In genomic region chr10:43649149-43649523, GRCh38 we compare ENCODE assay signal across 8 cellular contexts. TPM values are rescaled to one million over a fixed set of nuclear protein-coding genes. Genes with fewer than 3 reads are reported as not detected.
DNase-seq lines count a peak whose midpoint lies in the region; ATAC-seq and TF ChIP-seq lines count a peak whose summit lies in the region.

No MANE protein-coding gene starts in this region.

- POLR2A ChIA-PET in activated CD4-positive, alpha-beta memory T cell treated with anti-CD3 and anti-CD28 coated beads for 36 hours (lab: Charles Lee): interaction anchor here (0.8 to 1.2 kb wide), 2 partner anchors 41 to 53 kb away, joined by 3 read pairs; no protein-coding TSS in a partner anchor

- H3K27me3 Mint-ChIP-seq in activated CD4-positive, alpha-beta memory T cell treated with anti-CD3 and anti-CD28 coated beads for 36 hours: peaks cover 6% of the 10 kb centered on the region

- no peak for DNase-seq in activated CD4-positive, alpha-beta memory T cell treated with anti-CD3 and anti-CD28 coated beads for 36 hours
- no peak for DNase-seq in left ventricle myocardium inferior
- DNase-seq in COLO829 (ENCODE audit: low spot score): no peak
- DNase-seq in LoVo (ENCODE audit: low spot score): no peak

- CTCF ChIA-PET in activated CD4-positive, alpha-beta memory T cell treated with anti-CD3 and anti-CD28 coated beads for 36 hours (lab: Charles Lee): interaction anchor here (0.9 to 2.2 kb wide), 4 partner anchors 21 to 544 kb away, joined by 3 to 9 read pairs (median 3); no protein-coding TSS in a partner anchor

- H3K4me3 ChIP-seq in BLaER1: peak overlapping the region; percentile 91
- H3K4me3 ChIP-seq in left ventricle myocardium inferior: peak overlapping the region; percentile 96
- H3K4me3 ChIP-seq in skeletal muscle satellite cell (ENCODE audit: low read length): peak overlapping the region; percentile 93

- peak overlapping the region; percentile 51 for H3K27ac Mint-ChIP-seq in activated CD4-positive, alpha-beta memory T cell treated with anti-CD3 and anti-CD28 coated beads for 36 hours

- peaks cover 14% of the 10 kb centered on the region for H3K4me1 ChIP-seq in BLaER1
- peaks cover 19% of the 10 kb centered on the region for H3K4me1 ChIP-seq in left ventricle myocardium inferior
- H3K4me1 ChIP-seq in skeletal muscle satellite cell (ENCODE audit: control insufficient read depth, insufficient read depth, low read length): peaks cover 9% of the 10 kb centered on the region

- peaks cover 34% of the 10 kb centered on the region for H3K9me3 Mint-ChIP-seq in activated CD4-positive, alpha-beta memory T cell treated with anti-CD3 and anti-CD28 coated beads for 36 hours

- ATAC-seq in HG02610 (IDR thresholded peaks at IDR 0.05; ENCODE audit: unreplicated experiment): peak; percentile 3
- ATAC-seq in GM18907 (IDR thresholded peaks at IDR 0.05; ENCODE audit: unreplicated experiment): no peak

- H3K27ac ChIP-seq in BLaER1 (peak overlapping the region; percentile 100), left ventricle myocardium inferior (replicated peaks) (peak overlapping the region; percentile 92)

- H3K9ac ChIP-seq in BLaER1 (peak overlapping the region; percentile 99), skeletal muscle satellite cell (ENCODE audit: low read depth, low read length) (peak overlapping the region; percentile 97)

- no peak for TF ChIP-seq CTCF in left ventricle myocardium inferior (IDR thresholded peaks at IDR 0.05; ENCODE audit: borderline replicate concordance)

- peak overlapping the region; percentile 76 for H3K4me2 ChIP-seq in BLaER1
- H3K4me2 ChIP-seq in skeletal muscle satellite cell (ENCODE audit: low read length): peak overlapping the region; percentile 93

- H3K9me3 ChIP-seq in BLaER1 (peaks cover 41% of the 10 kb centered on the region), left ventricle myocardium inferior (replicated peaks) (peaks cover 29% of the 10 kb centered on the region), skeletal muscle satellite cell (replicated peaks; ENCODE audit: low read length) (peaks cover 25% of the 10 kb centered on the region)

- intact Hi-C loops in activated CD4-positive, alpha-beta memory T cell treated with anti-CD3 and anti-CD28 coated beads for 36 hours (cut with micrococcal nuclease): loop anchor here (2.0 kb wide), 1 partner anchor 1096 kb away; no protein-coding TSS in a partner anchor
- intact Hi-C loops in left ventricle myocardium inferior (cut with micrococcal nuclease): no loop called here

- H3K36me3 Mint-ChIP-seq in activated CD4-positive, alpha-beta memory T cell treated with anti-CD3 and anti-CD28 coated beads for 36 hours: peaks cover 32% of the 10 kb centered on the region

- H3K4me3 Mint-ChIP-seq in activated CD4-positive, alpha-beta memory T cell treated with anti-CD3 and anti-CD28 coated beads for 36 hours: peak overlapping the region; percentile 84

- H3K27me3 ChIP-seq in BLaER1: peaks cover 4% of the 10 kb centered on the region; the same call in 1 of the 2 replicates
- H3K27me3 ChIP-seq in left ventricle myocardium inferior (ENCODE audit: low read depth): no peaks in the 10 kb centered on the region
- no peaks in the 10 kb centered on the region for H3K27me3 ChIP-seq in skeletal muscle satellite cell (ENCODE audit: control insufficient read depth, insufficient read depth, low read length)

- H4K20me1 ChIP-seq in BLaER1: no peaks in the 10 kb centered on the region

- peaks cover 15% of the 10 kb centered on the region for H3K4me1 Mint-ChIP-seq in activated CD4-positive, alpha-beta memory T cell treated with anti-CD3 and anti-CD28 coated beads for 36 hours (ENCODE audit: low read depth)

- H3K36me3 ChIP-seq in BLaER1 (peaks cover 36% of the 10 kb centered on the region), left ventricle myocardium inferior (peaks cover 28% of the 10 kb centered on the region), skeletal muscle satellite cell (ENCODE audit: insufficient read depth, low read length) (peaks cover 25% of the 10 kb centered on the region)

RNA-seq across cellular contexts. Expression of gene ZNF32, which starts 0.5 kb away (rescaled TPM):
- total RNA-seq in activated CD4-positive, alpha-beta memory T cell treated with anti-CD3 and anti-CD28 coated beads for 36 hours: 10 to 100 TPM; 12.2 to 13.5 TPM
- total RNA-seq in left ventricle myocardium inferior: 45.1 TPM
- total RNA-seq in skeletal muscle satellite cell (2012; rRNA removed): 15.9 and 17.5 TPM in 2 replicates

RNA-seq across cellular contexts. Expression of gene ZNF485, which starts 42.9 kb away (rescaled TPM):
- total RNA-seq in activated CD4-positive, alpha-beta memory T cell treated with anti-CD3 and anti-CD28 coated beads for 36 hours: 1 to 10 TPM; 4.1 to 4.7 TPM
- 1.5 TPM for total RNA-seq in left ventricle myocardium inferior
- total RNA-seq in skeletal muscle satellite cell (2012; rRNA removed): 5.0 and 6.1 TPM in 2 replicates
